ENCODE assay signal across 29 cellular contexts in the genomic region with DNA sequence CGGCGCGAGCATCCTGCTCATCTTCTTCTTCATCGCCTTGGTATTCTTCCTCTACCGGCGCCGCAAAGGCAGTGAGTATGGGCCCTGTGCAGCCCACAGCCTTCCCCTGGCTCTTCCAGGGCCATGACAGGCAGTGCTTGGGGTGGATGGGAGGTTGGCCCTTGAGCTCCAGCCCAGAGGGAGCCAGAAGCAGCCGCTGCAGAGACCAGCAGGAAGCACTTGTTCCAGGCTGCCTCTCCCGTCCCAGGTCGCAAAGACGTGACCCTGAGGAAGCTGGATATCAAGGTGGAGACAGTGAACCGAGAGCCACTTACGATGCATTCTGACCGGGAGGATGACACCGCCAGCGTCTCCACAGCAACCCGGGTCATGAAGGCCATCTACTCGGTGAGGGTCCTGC.
"Had no signal": no experiment of that assay in that cellular context is flagged by ENCODE, and none has a peak within 500 bp of the region (broad histone marks: within the 10 kb centered on the region; RNA-seq: fewer than 3 reads in every experiment).

No MANE protein-coding gene starts in this region.

- H3K36me3 ChIP-seq: breast epithelium had no signal

- H3K4me3 Mint-ChIP-seq: activated CD4-positive, alpha-beta T cell treated with anti-CD3 and anti-CD28 coated beads, Interleukin-2, amount 10 ng/mL, durations not matched to agents 24 days and 14 days; activated CD8-positive, alpha-beta T cell treated with anti-CD3 and anti-CD28 coated beads for 36 hours; activated naive CD8-positive, alpha-beta T cell treated with anti-CD3 and anti-CD28 coated beads, Interleukin-2, amount 10 ng/mL, durations not matched to agents 7 days and 5 days; activated T-cell treated with anti-CD3 and anti-CD28 coated beads, Interleukin-2, amount 50 U/mL, for 72 hours; activated T-helper 17 cell treated with anti-CD3 and anti-CD28 coated beads, Interleukin-2, amount 50 U/mL, for 72 hours had no signal

- H3K4me3 ChIP-seq: adrenal gland, body of pancreas, breast epithelium, MG63, SJCRH30, SK-N-MC had no signal

- H3K27ac Mint-ChIP-seq: activated CD8-positive, alpha-beta T cell treated with anti-CD3 and anti-CD28 coated beads for 36 hours; activated naive CD8-positive, alpha-beta T cell treated with anti-CD3 and anti-CD28 coated beads, Interleukin-2, amount 10 ng/mL, durations not matched to agents 7 days and 5 days; activated T-cell treated with anti-CD3 and anti-CD28 coated beads, Interleukin-2, amount 50 U/mL, for 72 hours; activated T-helper 17 cell treated with anti-CD3 and anti-CD28 coated beads, Interleukin-2, amount 50 U/mL, for 72 hours had no signal

- H3K27me3 Mint-ChIP-seq: activated CD4-positive, alpha-beta T cell treated with anti-CD3 and anti-CD28 coated beads, Interleukin-2, amount 10 ng/mL, durations not matched to agents 24 days and 14 days; activated CD8-positive, alpha-beta T cell treated with anti-CD3 and anti-CD28 coated beads for 36 hours had no signal

- H3K27ac ChIP-seq: adrenal gland, body of pancreas, breast epithelium, SJCRH30, SK-N-MC had no signal

- H3K4me1 ChIP-seq: adrenal gland, body of pancreas, breast epithelium, SJCRH30 had no signal

- H3K4me1 Mint-ChIP-seq: activated CD4-positive, alpha-beta T cell treated with anti-CD3 and anti-CD28 coated beads, Interleukin-2, amount 10 ng/mL, durations not matched to agents 24 days and 14 days; activated naive CD8-positive, alpha-beta T cell treated with anti-CD3 and anti-CD28 coated beads, Interleukin-2, amount 10 ng/mL, durations not matched to agents 7 days and 5 days; activated T-helper 17 cell treated with anti-CD3 and anti-CD28 coated beads, Interleukin-2, amount 50 U/mL, for 72 hours had no signal

- ATAC-seq: activated CD8-positive, alpha-beta T cell treated with anti-CD3 and anti-CD28 coated beads for 36 hours; activated T-cell treated with anti-CD3 and anti-CD28 coated beads, Interleukin-2, amount 50 U/mL, for 72 hours; activated T-helper 17 cell treated with anti-CD3 and anti-CD28 coated beads, Interleukin-2, amount 50 U/mL, for 72 hours; body of pancreas; Panc1 had no signal

- DNase-seq: activated CD4-positive, alpha-beta T cell treated with anti-CD3 and anti-CD28 coated beads, Interleukin-2, amount 10 ng/mL, durations not matched to agents 24 days and 14 days; activated CD4-positive, alpha-beta T cell treated with anti-CD3 and anti-CD28 coated beads, Interleukin-2, amount 50 U/mL, for 4 hours; activated CD8-positive, alpha-beta T cell treated with anti-CD3 and anti-CD28 coated beads for 36 hours; activated effector memory CD4-positive, alpha-beta T cell treated with anti-CD3 and anti-CD28 coated beads, Interleukin-2, amount 50 U/mL, for 16 hours; activated naive CD4-positive, alpha-beta T cell; activated naive CD4-positive, alpha-beta T cell treated with anti-CD3 and anti-CD28 coated beads, Interleukin-2, amount 50 U/mL, for 16 hours; activated naive CD8-positive, alpha-beta T cell treated with anti-CD3 and anti-CD28 coated beads, Interleukin-2, amount 10 ng/mL, durations not matched to agents 7 days and 5 days; activated T-cell treated with anti-CD3 and anti-CD28 coated beads, Interleukin-2, amount 50 U/mL, for 1 hour; activated T-cell treated with anti-CD3 and anti-CD28 coated beads, Interleukin-2, amount 50 U/mL, for 72 hours; adrenal gland; body of pancreas; caudate nucleus; Karpas-422; KBM-7; MG63; NCI-H1048; NCI-H1105 treated with DMSO at 0.1 percent for 48 hours; NCI-H1436; NCI-H1694 treated with DMSO at 0.1 percent for 48 hours; NCI-H2029; NCI-H345; NCI-H524 treated with DMSO at 0.1 percent for 48 hours; SHP77; SJCRH30; T1000 had no signal

- H3K9me3 ChIP-seq: adrenal gland, body of pancreas, breast epithelium, MG63, SJCRH30 had no signal

- H3K9me3 Mint-ChIP-seq: activated CD4-positive, alpha-beta T cell treated with anti-CD3 and anti-CD28 coated beads, Interleukin-2, amount 10 ng/mL, durations not matched to agents 24 days and 14 days; activated CD8-positive, alpha-beta T cell treated with anti-CD3 and anti-CD28 coated beads for 36 hours; activated naive CD8-positive, alpha-beta T cell treated with anti-CD3 and anti-CD28 coated beads, Interleukin-2, amount 10 ng/mL, durations not matched to agents 7 days and 5 days; activated T-cell treated with anti-CD3 and anti-CD28 coated beads, Interleukin-2, amount 50 U/mL, for 72 hours; activated T-helper 17 cell treated with anti-CD3 and anti-CD28 coated beads, Interleukin-2, amount 50 U/mL, for 72 hours had no signal

- H3K27me3 ChIP-seq: adrenal gland, body of pancreas, breast epithelium, MG63, SJCRH30 had no signal

- H3K36me3 Mint-ChIP-seq: activated naive CD8-positive, alpha-beta T cell treated with anti-CD3 and anti-CD28 coated beads, Interleukin-2, amount 10 ng/mL, durations not matched to agents 7 days and 5 days had no signal
